Comparison of ENCODE assay signal across 8 cellular contexts in genomic region chr2:237687666-237688065, GRCh38.
DNase-seq lines count a peak whose midpoint lies in the region; ATAC-seq and TF ChIP-seq lines count a peak whose summit lies in the region.

No MANE protein-coding gene starts in this region.

- intact Hi-C loops in ascending aorta (cut with DNase I): no loop called here

- ATAC-seq in HG03280 (IDR thresholded peaks at IDR 0.05; ENCODE audit: unreplicated experiment): peak; percentile 36

- peaks cover 21 to 50% of the 10 kb centered on the region in 2 donors for H3K4me1 ChIP-seq in ascending aorta

- DNase-seq in GM10266 (ENCODE audit: extremely low spot score): peak; percentile 74
- DNase-seq in T-helper 1 cell: peak; percentile 73 to 92 (median 86)
- DNase-seq in ascending aorta (ENCODE audit: low spot score in 2 of 2): peak; percentile 93 to 98
- peak; percentile 97 for DNase-seq in kidney glomerular epithelial cell (lab: John Stamatoyannopoulos, UW)
- DNase-seq in stimulated activated CD4-positive, alpha-beta T cell treated with anti-CD3 and anti-CD28 coated beads, TNF-alpha, amount 100 ng/mL, for 1 hour (ENCODE audit: low read depth in 3 of 3, low spot score in 1 of 3): peak in 2 of 3 donors; percentile 65 to 81
- DNase-seq in HEK293T (ENCODE audit: extremely low spot score): no peak
- DNase-seq in NCI-H446 treated with DMSO at 0.1 percent for 48 hours (lab: John Stamatoyannopoulos, UW): no peak

- POLR2A ChIA-PET in HEK293T (lab: Yijun Ruan, JAX): no interaction called here

- TF ChIP-seq CTCF in GM10266 (IDR thresholded peaks at IDR 0.05; ENCODE audit: control insufficient read depth, insufficient read depth, low read depth, missing control alignments): no peak
- TF ChIP-seq CTCF in ascending aorta (IDR thresholded peaks at IDR 0.05): no peak

- no peaks in the 10 kb centered on the region for H3K9me3 ChIP-seq in ascending aorta

- H3K27ac ChIP-seq in ascending aorta: peak overlapping the region; percentile 94 to 96

- H3K27me3 ChIP-seq in ascending aorta: no peaks in the 10 kb centered on the region

- CTCF ChIA-PET in HEK293T (lab: Yijun Ruan, JAX): interaction anchor here (1.2 to 1.6 kb wide), 2 partner anchors 13 to 46 kb away, joined by 3 to 4 read pairs; no protein-coding TSS in a partner anchor

- H3K4me3 ChIP-seq in ascending aorta: no peak overlapping the region

- peaks cover 0 to 5% of the 10 kb centered on the region in 2 donors for H3K36me3 ChIP-seq in ascending aorta

TF ChIP-seq in HEK293T, 16 proteins besides CTCF, POLR2A, EP300 and RAD21:
- TF ChIP-seq NFRKB (IDR thresholded peaks at IDR 0.05) (no peak), ELF4 (IDR thresholded peaks at IDR 0.05) (no peak), FOXM1 (IDR thresholded peaks at IDR 0.05; ENCODE audit: borderline replicate concordance) (no peak), PKNOX1 (IDR thresholded peaks at IDR 0.05) (no peak), LEF1 (IDR thresholded peaks at IDR 0.05; ENCODE audit: borderline replicate concordance) (no peak), L3MBTL2 (conservative IDR thresholded peaks at IDR 0.05) (no peak), HDGF (IDR thresholded peaks at IDR 0.05; ENCODE audit: borderline replicate concordance) (no peak), SP1 (IDR thresholded peaks at IDR 0.05) (no peak), ARNT (IDR thresholded peaks at IDR 0.05) (no peak), FOXK2 (IDR thresholded peaks at IDR 0.05) (no peak), BHLHE40 (IDR thresholded peaks at IDR 0.05; ENCODE audit: borderline replicate concordance) (no peak), FOXA1 (IDR thresholded peaks at IDR 0.05) (no peak), CTBP1 (IDR thresholded peaks at IDR 0.05; ENCODE audit: borderline replicate concordance) (no peak), SUZ12 (IDR thresholded peaks at IDR 0.05) (no peak), TARDBP (IDR thresholded peaks at IDR 0.05) (no peak), ZNF384 (IDR thresholded peaks at IDR 0.05) (no peak)

Comparison
In these comparisons a context has a peak if more than half of its experiments do, and no peak if none do; other contexts are left out.
1. DNase-seq: peak in GM10266 (single experiment), T-helper 1 cell (5 of 5), ascending aorta (2 of 2), kidney glomerular epithelial cell (single experiment) and stimulated activated CD4-positive, alpha-beta T cell treated with anti-CD3 and anti-CD28 coated beads, TNF-alpha, amount 100 ng/mL, for 1 hour (2 of 3); none in HEK293T (single experiment) and NCI-H446 treated with DMSO at 0.1 percent for 48 hours (single experiment).